1 cellular context compared by ENCODE assay signal in genomic region chr2:74391580-74392448, GRCh38.
TF ChIP-seq lines count a peak whose summit lies in the region.

No MANE protein-coding gene starts in this region.

TF ChIP-seq in HepG2, 621 proteins besides CTCF, POLR2A, EP300 and RAD21 (continued from another document and continues in another):
- TF ChIP-seq, protein P1, sequence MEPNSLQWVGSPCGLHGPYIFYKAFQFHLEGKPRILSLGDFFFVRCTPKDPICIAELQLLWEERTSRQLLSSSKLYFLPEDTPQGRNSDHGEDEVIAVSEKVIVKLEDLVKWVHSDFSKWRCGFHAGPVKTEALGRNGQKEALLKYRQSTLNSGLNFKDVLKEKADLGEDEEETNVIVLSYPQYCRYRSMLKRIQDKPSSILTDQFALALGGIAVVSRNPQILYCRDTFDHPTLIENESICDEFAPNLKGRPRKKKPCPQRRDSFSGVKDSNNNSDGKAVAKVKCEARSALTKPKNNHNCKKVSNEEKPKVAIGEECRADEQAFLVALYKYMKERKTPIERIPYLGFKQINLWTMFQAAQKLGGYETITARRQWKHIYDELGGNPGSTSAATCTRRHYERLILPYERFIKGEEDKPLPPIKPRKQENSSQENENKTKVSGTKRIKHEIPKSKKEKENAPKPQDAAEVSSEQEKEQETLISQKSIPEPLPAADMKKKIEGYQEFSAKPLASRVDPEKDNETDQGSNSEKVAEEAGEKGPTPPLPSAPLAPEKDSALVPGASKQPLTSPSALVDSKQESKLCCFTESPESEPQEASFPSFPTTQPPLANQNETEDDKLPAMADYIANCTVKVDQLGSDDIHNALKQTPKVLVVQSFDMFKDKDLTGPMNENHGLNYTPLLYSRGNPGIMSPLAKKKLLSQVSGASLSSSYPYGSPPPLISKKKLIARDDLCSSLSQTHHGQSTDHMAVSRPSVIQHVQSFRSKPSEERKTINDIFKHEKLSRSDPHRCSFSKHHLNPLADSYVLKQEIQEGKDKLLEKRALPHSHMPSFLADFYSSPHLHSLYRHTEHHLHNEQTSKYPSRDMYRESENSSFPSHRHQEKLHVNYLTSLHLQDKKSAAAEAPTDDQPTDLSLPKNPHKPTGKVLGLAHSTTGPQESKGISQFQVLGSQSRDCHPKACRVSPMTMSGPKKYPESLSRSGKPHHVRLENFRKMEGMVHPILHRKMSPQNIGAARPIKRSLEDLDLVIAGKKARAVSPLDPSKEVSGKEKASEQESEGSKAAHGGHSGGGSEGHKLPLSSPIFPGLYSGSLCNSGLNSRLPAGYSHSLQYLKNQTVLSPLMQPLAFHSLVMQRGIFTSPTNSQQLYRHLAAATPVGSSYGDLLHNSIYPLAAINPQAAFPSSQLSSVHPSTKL (CRISPR knock-in tag; IDR thresholded peaks at IDR 0.05): no peak
- no peak for TF ChIP-seq ZNF33B (CRISPR knock-in tag; IDR thresholded peaks at IDR 0.05)
- TF ChIP-seq IKZF4 (CRISPR knock-in tag; IDR thresholded peaks at IDR 0.05; ENCODE audit: borderline replicate concordance, low read depth, not compliant biosample characterization): peak; percentile 67
- TF ChIP-seq TFDP2 (CRISPR knock-in tag; IDR thresholded peaks at IDR 0.05): peak; percentile 48; the same call in 1 of the 2 replicates
- TF ChIP-seq MLLT10 (CRISPR knock-in tag; IDR thresholded peaks at IDR 0.05): no peak
- no peak for TF ChIP-seq PLSCR1 (CRISPR knock-in tag; IDR thresholded peaks at IDR 0.05; ENCODE audit: borderline replicate concordance)
- TF ChIP-seq, protein P2, sequence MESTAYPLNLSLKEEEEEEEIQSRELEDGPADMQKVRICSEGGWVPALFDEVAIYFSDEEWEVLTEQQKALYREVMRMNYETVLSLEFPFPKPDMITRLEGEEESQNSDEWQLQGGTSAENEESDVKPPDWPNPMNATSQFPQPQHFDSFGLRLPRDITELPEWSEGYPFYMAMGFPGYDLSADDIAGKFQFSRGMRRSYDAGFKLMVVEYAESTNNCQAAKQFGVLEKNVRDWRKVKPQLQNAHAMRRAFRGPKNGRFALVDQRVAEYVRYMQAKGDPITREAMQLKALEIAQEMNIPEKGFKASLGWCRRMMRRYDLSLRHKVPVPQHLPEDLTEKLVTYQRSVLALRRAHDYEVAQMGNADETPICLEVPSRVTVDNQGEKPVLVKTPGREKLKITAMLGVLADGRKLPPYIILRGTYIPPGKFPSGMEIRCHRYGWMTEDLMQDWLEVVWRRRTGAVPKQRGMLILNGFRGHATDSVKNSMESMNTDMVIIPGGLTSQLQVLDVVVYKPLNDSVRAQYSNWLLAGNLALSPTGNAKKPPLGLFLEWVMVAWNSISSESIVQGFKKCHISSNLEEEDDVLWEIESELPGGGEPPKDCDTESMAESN (CRISPR knock-in tag; conservative IDR thresholded peaks at IDR 0.05): peak; percentile 78
- no peak; the same call in none of the 2 replicates for TF ChIP-seq ZSCAN31 (CRISPR knock-in tag; IDR thresholded peaks at IDR 0.05; ENCODE audit: low read depth)
- peak; percentile 57 for TF ChIP-seq DR1 (CRISPR knock-in tag; IDR thresholded peaks at IDR 0.05)
- TF ChIP-seq ETV5 (CRISPR knock-in tag; IDR thresholded peaks at IDR 0.05; ENCODE audit: borderline replicate concordance): peak; percentile 65
- no peak for TF ChIP-seq ZFP41 (CRISPR knock-in tag; IDR thresholded peaks at IDR 0.05; ENCODE audit: borderline replicate concordance)
- TF ChIP-seq, protein P3, sequence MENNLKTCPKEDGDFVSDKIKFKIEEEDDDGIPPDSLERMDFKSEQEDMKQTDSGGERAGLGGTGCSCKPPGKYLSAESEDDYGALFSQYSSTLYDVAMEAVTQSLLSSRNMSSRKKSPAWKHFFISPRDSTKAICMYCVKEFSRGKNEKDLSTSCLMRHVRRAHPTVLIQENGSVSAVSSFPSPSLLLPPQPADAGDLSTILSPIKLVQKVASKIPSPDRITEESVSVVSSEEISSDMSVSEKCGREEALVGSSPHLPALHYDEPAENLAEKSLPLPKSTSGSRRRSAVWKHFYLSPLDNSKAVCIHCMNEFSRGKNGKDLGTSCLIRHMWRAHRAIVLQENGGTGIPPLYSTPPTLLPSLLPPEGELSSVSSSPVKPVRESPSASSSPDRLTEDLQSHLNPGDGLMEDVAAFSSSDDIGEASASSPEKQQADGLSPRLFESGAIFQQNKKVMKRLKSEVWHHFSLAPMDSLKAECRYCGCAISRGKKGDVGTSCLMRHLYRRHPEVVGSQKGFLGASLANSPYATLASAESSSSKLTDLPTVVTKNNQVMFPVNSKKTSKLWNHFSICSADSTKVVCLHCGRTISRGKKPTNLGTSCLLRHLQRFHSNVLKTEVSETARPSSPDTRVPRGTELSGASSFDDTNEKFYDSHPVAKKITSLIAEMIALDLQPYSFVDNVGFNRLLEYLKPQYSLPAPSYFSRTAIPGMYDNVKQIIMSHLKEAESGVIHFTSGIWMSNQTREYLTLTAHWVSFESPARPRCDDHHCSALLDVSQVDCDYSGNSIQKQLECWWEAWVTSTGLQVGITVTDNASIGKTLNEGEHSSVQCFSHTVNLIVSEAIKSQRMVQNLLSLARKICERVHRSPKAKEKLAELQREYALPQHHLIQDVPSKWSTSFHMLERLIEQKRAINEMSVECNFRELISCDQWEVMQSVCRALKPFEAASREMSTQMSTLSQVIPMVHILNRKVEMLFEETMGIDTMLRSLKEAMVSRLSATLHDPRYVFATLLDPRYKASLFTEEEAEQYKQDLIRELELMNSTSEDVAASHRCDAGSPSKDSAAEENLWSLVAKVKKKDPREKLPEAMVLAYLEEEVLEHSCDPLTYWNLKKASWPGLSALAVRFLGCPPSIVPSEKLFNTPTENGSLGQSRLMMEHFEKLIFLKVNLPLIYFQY (CRISPR knock-in tag; IDR thresholded peaks at IDR 0.05; ENCODE audit: borderline replicate concordance): 0 out of 2 replicates have a peak, but pooled peaks have one; percentile 5
- TF ChIP-seq, protein P4, sequence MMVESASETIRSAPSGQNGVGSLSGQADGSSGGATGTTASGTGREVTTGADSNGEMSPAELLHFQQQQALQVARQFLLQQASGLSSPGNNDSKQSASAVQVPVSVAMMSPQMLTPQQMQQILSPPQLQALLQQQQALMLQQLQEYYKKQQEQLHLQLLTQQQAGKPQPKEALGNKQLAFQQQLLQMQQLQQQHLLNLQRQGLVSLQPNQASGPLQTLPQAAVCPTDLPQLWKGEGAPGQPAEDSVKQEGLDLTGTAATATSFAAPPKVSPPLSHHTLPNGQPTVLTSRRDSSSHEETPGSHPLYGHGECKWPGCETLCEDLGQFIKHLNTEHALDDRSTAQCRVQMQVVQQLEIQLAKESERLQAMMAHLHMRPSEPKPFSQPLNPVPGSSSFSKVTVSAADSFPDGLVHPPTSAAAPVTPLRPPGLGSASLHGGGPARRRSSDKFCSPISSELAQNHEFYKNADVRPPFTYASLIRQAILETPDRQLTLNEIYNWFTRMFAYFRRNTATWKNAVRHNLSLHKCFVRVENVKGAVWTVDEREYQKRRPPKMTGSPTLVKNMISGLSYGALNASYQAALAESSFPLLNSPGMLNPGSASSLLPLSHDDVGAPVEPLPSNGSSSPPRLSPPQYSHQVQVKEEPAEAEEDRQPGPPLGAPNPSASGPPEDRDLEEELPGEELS (CRISPR knock-in tag; IDR thresholded peaks at IDR 0.05): no peak; the same call in 1 of the 2 replicates
- peak; percentile 96 for TF ChIP-seq ZNF883 (CRISPR knock-in tag; IDR thresholded peaks at IDR 0.05; ENCODE audit: not compliant biosample characterization)
- TF ChIP-seq, protein P5, sequence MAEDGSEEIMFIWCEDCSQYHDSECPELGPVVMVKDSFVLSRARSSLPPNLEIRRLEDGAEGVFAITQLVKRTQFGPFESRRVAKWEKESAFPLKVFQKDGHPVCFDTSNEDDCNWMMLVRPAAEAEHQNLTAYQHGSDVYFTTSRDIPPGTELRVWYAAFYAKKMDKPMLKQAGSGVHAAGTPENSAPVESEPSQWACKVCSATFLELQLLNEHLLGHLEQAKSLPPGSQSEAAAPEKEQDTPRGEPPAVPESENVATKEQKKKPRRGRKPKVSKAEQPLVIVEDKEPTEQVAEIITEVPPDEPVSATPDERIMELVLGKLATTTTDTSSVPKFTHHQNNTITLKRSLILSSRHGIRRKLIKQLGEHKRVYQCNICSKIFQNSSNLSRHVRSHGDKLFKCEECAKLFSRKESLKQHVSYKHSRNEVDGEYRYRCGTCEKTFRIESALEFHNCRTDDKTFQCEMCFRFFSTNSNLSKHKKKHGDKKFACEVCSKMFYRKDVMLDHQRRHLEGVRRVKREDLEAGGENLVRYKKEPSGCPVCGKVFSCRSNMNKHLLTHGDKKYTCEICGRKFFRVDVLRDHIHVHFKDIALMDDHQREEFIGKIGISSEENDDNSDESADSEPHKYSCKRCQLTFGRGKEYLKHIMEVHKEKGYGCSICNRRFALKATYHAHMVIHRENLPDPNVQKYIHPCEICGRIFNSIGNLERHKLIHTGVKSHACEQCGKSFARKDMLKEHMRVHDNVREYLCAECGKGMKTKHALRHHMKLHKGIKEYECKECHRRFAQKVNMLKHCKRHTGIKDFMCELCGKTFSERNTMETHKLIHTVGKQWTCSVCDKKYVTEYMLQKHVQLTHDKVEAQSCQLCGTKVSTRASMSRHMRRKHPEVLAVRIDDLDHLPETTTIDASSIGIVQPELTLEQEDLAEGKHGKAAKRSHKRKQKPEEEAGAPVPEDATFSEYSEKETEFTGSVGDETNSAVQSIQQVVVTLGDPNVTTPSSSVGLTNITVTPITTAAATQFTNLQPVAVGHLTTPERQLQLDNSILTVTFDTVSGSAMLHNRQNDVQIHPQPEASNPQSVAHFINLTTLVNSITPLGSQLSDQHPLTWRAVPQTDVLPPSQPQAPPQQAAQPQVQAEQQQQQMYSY (CRISPR knock-in tag; IDR thresholded peaks at IDR 0.05): no peak
- peak; percentile 78 for TF ChIP-seq YEATS4 (CRISPR knock-in tag; IDR thresholded peaks at IDR 0.05; ENCODE audit: borderline replicate concordance)
- TF ChIP-seq ZNF10 (CRISPR knock-in tag; IDR thresholded peaks at IDR 0.05; ENCODE audit: borderline replicate concordance, low read depth): no peak
- peak; percentile 65; the same call in 1 of the 2 replicates for TF ChIP-seq RELA (CRISPR knock-in tag; IDR thresholded peaks at IDR 0.05)
- TF ChIP-seq REXO4 (CRISPR knock-in tag; IDR thresholded peaks at IDR 0.05; ENCODE audit: borderline replicate concordance): no peak
- TF ChIP-seq LRRFIP1 (CRISPR knock-in tag; conservative IDR thresholded peaks at IDR 0.05): no peak
- TF ChIP-seq, protein P6, sequence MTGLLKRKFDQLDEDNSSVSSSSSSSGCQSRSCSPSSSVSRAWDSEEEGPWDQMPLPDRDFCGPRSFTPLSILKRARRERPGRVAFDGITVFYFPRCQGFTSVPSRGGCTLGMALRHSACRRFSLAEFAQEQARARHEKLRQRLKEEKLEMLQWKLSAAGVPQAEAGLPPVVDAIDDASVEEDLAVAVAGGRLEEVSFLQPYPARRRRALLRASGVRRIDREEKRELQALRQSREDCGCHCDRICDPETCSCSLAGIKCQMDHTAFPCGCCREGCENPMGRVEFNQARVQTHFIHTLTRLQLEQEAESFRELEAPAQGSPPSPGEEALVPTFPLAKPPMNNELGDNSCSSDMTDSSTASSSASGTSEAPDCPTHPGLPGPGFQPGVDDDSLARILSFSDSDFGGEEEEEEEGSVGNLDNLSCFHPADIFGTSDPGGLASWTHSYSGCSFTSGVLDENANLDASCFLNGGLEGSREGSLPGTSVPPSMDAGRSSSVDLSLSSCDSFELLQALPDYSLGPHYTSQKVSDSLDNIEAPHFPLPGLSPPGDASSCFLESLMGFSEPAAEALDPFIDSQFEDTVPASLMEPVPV (CRISPR knock-in tag; IDR thresholded peaks at IDR 0.05): peak; percentile 83
- peak; percentile 72 for TF ChIP-seq HNRNPLL (IDR thresholded peaks at IDR 0.05; ENCODE audit: low read depth, low read length, poor library complexity, severe bottlenecking)
- peak; percentile 86; the same call in 1 of the 2 replicates for TF ChIP-seq PCBP1 (IDR thresholded peaks at IDR 0.05; ENCODE audit: borderline replicate concordance, low read depth, low read length)
- no peak for TF ChIP-seq NR0B2 (CRISPR knock-in tag; IDR thresholded peaks at IDR 0.05)
- no peak for TF ChIP-seq ZNF891 (CRISPR knock-in tag; IDR thresholded peaks at IDR 0.05)
- no peak for TF ChIP-seq HNRNPH1 (optimal IDR thresholded peaks at IDR 0.05; ENCODE audit: low read depth, low read length)
- peak; percentile 73 for TF ChIP-seq AGO1 (IDR thresholded peaks at IDR 0.05; ENCODE audit: low read depth, low read length, poor library complexity, severe bottlenecking)
- no peak for TF ChIP-seq ZFP82 (CRISPR knock-in tag; IDR thresholded peaks at IDR 0.05; ENCODE audit: borderline replicate concordance)
- TF ChIP-seq ZNF343 (CRISPR knock-in tag; IDR thresholded peaks at IDR 0.05): no peak
